In the genomic region with DNA sequence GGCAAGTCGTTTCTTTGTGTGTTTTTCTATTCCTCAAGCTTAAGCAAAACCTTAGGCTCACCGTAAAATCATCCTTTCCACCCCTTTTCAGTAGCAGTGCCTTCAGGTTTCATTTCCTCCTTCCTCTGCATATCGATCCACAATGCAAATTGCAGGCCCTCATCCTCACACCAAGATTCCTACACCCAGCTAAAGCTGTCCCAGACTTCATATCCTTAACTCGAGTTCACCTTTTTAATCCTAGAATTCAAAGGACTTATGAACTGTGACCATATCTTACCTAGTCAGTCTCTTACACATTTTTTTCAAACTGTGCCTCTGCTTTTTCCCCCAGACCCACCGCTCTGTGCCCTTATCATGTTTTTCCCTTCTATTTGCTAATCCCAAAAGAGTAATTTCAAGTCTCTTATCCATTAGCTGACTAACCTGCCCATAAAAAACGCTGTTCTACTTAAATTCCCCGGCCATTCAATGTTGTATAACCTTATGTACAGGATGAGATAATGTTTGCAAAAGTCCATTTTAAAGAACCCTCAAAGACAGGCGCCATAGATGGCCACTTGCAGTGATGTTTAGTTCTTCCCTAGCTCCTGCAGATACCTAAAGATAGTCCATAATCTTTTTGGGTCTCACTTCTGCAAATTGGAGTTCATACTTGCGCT, we compare ENCODE assay signal across 8 cellular contexts. TPM values are rescaled to one million over a fixed set of nuclear protein-coding genes. Genes with fewer than 3 reads are reported as not detected.
DNase-seq lines count a peak whose midpoint lies in the region; ATAC-seq and TF ChIP-seq lines count a peak whose summit lies in the region.

No MANE protein-coding gene starts in this region.

- H3K9me3 ChIP-seq in iPS-18c (ENCODE audit: control insufficient read depth, insufficient read depth, low read length): no peaks in the 10 kb centered on the region

- peak overlapping the region; percentile 74 for H3K4me3 ChIP-seq in iPS-18c (ENCODE audit: insufficient read depth, low read depth, low read length)

- H3K4me3 Mint-ChIP-seq in T-helper 1 cell treated with Interleukin-12 subunit alpha and Interleukin-12 subunit beta and Interleukin-4 antibody, amounts not matched to agents 30 μg/mL and 1 μg/mL, for 36 hours: peak overlapping the region; percentile 86
- H3K4me3 Mint-ChIP-seq in activated B cell treated with CpG ODN at 0.5 μM for 24 hours: peak overlapping the region; percentile 91

- CTCF ChIA-PET in activated B cell treated with CpG ODN at 0.5 μM for 24 hours (lab: Charles Lee): no interaction called here

- H3K36me3 Mint-ChIP-seq in T-helper 1 cell treated with Interleukin-12 subunit alpha and Interleukin-12 subunit beta and Interleukin-4 antibody, amounts not matched to agents 30 μg/mL and 1 μg/mL, for 36 hours (ENCODE audit: low read depth): peaks cover 29% of the 10 kb centered on the region
- H3K36me3 Mint-ChIP-seq in activated B cell treated with CpG ODN at 0.5 μM for 24 hours (ENCODE audit: low read depth): peaks cover 44% of the 10 kb centered on the region

- H3K4me1 Mint-ChIP-seq in T-helper 1 cell treated with Interleukin-12 subunit alpha and Interleukin-12 subunit beta and Interleukin-4 antibody, amounts not matched to agents 30 μg/mL and 1 μg/mL, for 36 hours (ENCODE audit: low read depth): peaks cover 40% of the 10 kb centered on the region
- H3K4me1 Mint-ChIP-seq in activated B cell treated with CpG ODN at 0.5 μM for 24 hours: peaks cover 41% of the 10 kb centered on the region

- peak overlapping the region; percentile 46 for H3K27ac Mint-ChIP-seq in T-helper 1 cell treated with Interleukin-12 subunit alpha and Interleukin-12 subunit beta and Interleukin-4 antibody, amounts not matched to agents 30 μg/mL and 1 μg/mL, for 36 hours
- H3K27ac Mint-ChIP-seq in activated B cell treated with CpG ODN at 0.5 μM for 24 hours: peak overlapping the region; percentile 81

- DNase-seq in T-helper 1 cell (no peak), activated B cell treated with CpG ODN at 0.5 μM for 24 hours (no peak), dermis blood vessel endothelial cell (no peak), Kasumi-1 (lab: John Stamatoyannopoulos, UW) (no peak)

- peak overlapping the region; percentile 27 for H3K27ac ChIP-seq in temporal lobe (ENCODE audit: low read depth, low read length)

- TF ChIP-seq CTCF in activated B cell treated with CpG ODN at 0.5 μM for 24 hours (IDR thresholded peaks at IDR 0.05): no peak

- POLR2A ChIA-PET in activated B cell treated with CpG ODN at 0.5 μM for 24 hours (lab: Charles Lee): interaction anchor here (0.6 to 1.8 kb wide), 4 partner anchors 32 to 1177 kb away, joined by 3 to 5 read pairs (median 3); a partner anchor contains a TSS

- H3K9me3 Mint-ChIP-seq in T-helper 1 cell treated with Interleukin-12 subunit alpha and Interleukin-12 subunit beta and Interleukin-4 antibody, amounts not matched to agents 30 μg/mL and 1 μg/mL, for 36 hours: no peaks in the 10 kb centered on the region
- no peaks in the 10 kb centered on the region for H3K9me3 Mint-ChIP-seq in activated B cell treated with CpG ODN at 0.5 μM for 24 hours

- ATAC-seq in activated B cell treated with CpG ODN at 0.5 μM for 24 hours (ENCODE audit: low read depth) (no peak), HG03521 (IDR thresholded peaks at IDR 0.05; ENCODE audit: unreplicated experiment) (no peak)

- no peaks in the 10 kb centered on the region for H3K27me3 Mint-ChIP-seq in T-helper 1 cell treated with Interleukin-12 subunit alpha and Interleukin-12 subunit beta and Interleukin-4 antibody, amounts not matched to agents 30 μg/mL and 1 μg/mL, for 36 hours (ENCODE audit: low read depth)
- H3K27me3 Mint-ChIP-seq in activated B cell treated with CpG ODN at 0.5 μM for 24 hours: no peaks in the 10 kb centered on the region

- intact Hi-C loops in activated B cell treated with CpG ODN at 0.5 μM for 24 hours (cut with micrococcal nuclease): loop anchor here (5.0 kb wide), 1 partner anchor 110 kb away; no protein-coding TSS in a partner anchor

RNA-seq across cellular contexts. Expression of a gene that starts 1.5 kb away (rescaled TPM):
- total RNA-seq in activated B cell treated with CpG ODN at 0.5 μM for 24 hours: 53.3 and 57.3 TPM in 2 replicates
- 32.0 TPM for total RNA-seq in temporal lobe
- 40.3 and 52.0 TPM in 2 replicates for total RNA-seq in dermis blood vessel endothelial cell

RNA-seq across cellular contexts. Expression of a gene that starts 33.6 kb away (rescaled TPM):
- total RNA-seq in activated B cell treated with CpG ODN at 0.5 μM for 24 hours: 79.3 and 81.3 TPM in 2 replicates
- total RNA-seq in temporal lobe: 189 TPM
- 530 and 620 TPM in 2 replicates for total RNA-seq in dermis blood vessel endothelial cell

RNA-seq across cellular contexts. Expression of a gene that starts 51.0 kb away (rescaled TPM):
- not detected in 2 replicates for total RNA-seq in activated B cell treated with CpG ODN at 0.5 μM for 24 hours
- total RNA-seq in temporal lobe: under 0.01 TPM
- total RNA-seq in dermis blood vessel endothelial cell: 0.28 and 0.51 TPM in 2 replicates
